In genomic region chr6:17276766-17277165, GRCh38 we compare ENCODE assay signal across 19 cellular contexts. TPM values are rescaled to one million over a fixed set of nuclear protein-coding genes. Genes with fewer than 3 reads are reported as not detected.
DNase-seq lines count a peak whose midpoint lies in the region; ATAC-seq and TF ChIP-seq lines count a peak whose summit lies in the region.
"Had no signal": no experiment of that assay in that cellular context is flagged by ENCODE, and none has a peak within 500 bp of the region (broad histone marks: within the 10 kb centered on the region; RNA-seq: fewer than 3 reads in every experiment).

No MANE protein-coding gene starts in this region.

- H3K36me3 ChIP-seq in GM23248 (ENCODE audit: low read depth) (no peaks in the 10 kb centered on the region), cardiac muscle cell (no peaks in the 10 kb centered on the region), osteoblast (ENCODE audit: insufficient read depth, low read length) (no peaks in the 10 kb centered on the region)
- H3K36me3 ChIP-seq: ovary had no signal

- H3K9ac ChIP-seq in GM23248: no peak overlapping the region
- H3K9ac ChIP-seq: KMS-11 had no signal

- 56 to 65% methylated on average over 3 of the region's 3 CpGs for WGBS in GM23248 (ENCODE audit: low coverage in 1 of 2, low lambda C conversion rate in 2 of 2, missing lambda C conversion rate in 2 of 2), 2 experiments

- TF ChIP-seq CTCF in cardiac muscle cell (IDR thresholded peaks at IDR 0.05; ENCODE audit: low read depth, low read length) (no peak), osteoblast (IDR thresholded peaks at IDR 0.05; ENCODE audit: extremely low read depth, low read depth, low read length) (no peak), glutamatergic neuron (IDR thresholded peaks at IDR 0.05; ENCODE audit: partially characterized antibody, unreplicated experiment) (no peak)

- in situ Hi-C loops in GM23248 (cut with MboI): no loop called here

- peaks cover 41% of the 10 kb centered on the region for H3F3A ChIP-seq in GM23248 (ENCODE audit: insufficient read depth)

- H3K27ac Mint-ChIP-seq in glutamatergic neuron (ENCODE audit: unreplicated experiment): no peak overlapping the region
- H3K27ac Mint-ChIP-seq: activated CD4-positive, alpha-beta T cell treated with anti-CD3 and anti-CD28 coated beads for 36 hours; endodermal cell had no signal

- H3K4me1 ChIP-seq in GM23248 (ENCODE audit: insufficient read depth): peaks cover 35% of the 10 kb centered on the region
- H3K4me1 ChIP-seq in cardiac muscle cell (ENCODE audit: low read depth): peaks cover 38% of the 10 kb centered on the region
- H3K4me1 ChIP-seq in osteoblast (ENCODE audit: insufficient read depth, low read length): peaks cover 24% of the 10 kb centered on the region

- H3K9me3 ChIP-seq in GM23248 (ENCODE audit: low read depth) (no peaks in the 10 kb centered on the region), cardiac muscle cell (ENCODE audit: low read depth) (no peaks in the 10 kb centered on the region), osteoblast (ENCODE audit: low read depth, low read length) (no peaks in the 10 kb centered on the region)
- H3K9me3 ChIP-seq: ovary had no signal

- ATAC-seq in SK-N-SH treated with all-trans-retinoic acid at 6 μM for 48 hours: 0 out of 3 replicates have a peak, but pooled peaks have one; percentile 17
- no peak for ATAC-seq in GM21529 (IDR thresholded peaks at IDR 0.05; ENCODE audit: unreplicated experiment)
- ATAC-seq: activated CD4-positive, alpha-beta T cell treated with anti-CD3 and anti-CD28 coated beads for 36 hours had no signal

- peaks cover 2% of the 10 kb centered on the region for H3K9me3 Mint-ChIP-seq in glutamatergic neuron (ENCODE audit: unreplicated experiment)
- H3K9me3 Mint-ChIP-seq: endodermal cell had no signal

- H3K4me3 Mint-ChIP-seq in glutamatergic neuron (ENCODE audit: unreplicated experiment): no peak overlapping the region
- H3K4me3 Mint-ChIP-seq: activated CD4-positive, alpha-beta T cell treated with anti-CD3 and anti-CD28 coated beads for 36 hours; endodermal cell had no signal

- H3K4me1 Mint-ChIP-seq in glutamatergic neuron (ENCODE audit: low read depth, unreplicated experiment): no peaks in the 10 kb centered on the region
- H3K4me1 Mint-ChIP-seq: endodermal cell had no signal

- H2AFZ ChIP-seq in GM23248 (peak overlapping the region; percentile 55), osteoblast (ENCODE audit: low read length) (no peak overlapping the region)

- H3K4me2 ChIP-seq in GM23248 (ENCODE audit: unreplicated experiment) (peak overlapping the region; percentile 86), osteoblast (ENCODE audit: insufficient read depth, low read length) (peak overlapping the region; percentile 23)
- H3K4me2 ChIP-seq: KMS-11 had no signal

- peak overlapping the region; percentile 83 for H3K27ac ChIP-seq in GM23248
- peak overlapping the region; percentile 99 for H3K27ac ChIP-seq in cardiac muscle cell
- H3K27ac ChIP-seq in osteoblast (ENCODE audit: low read depth, low read length): no peak overlapping the region
- H3K27ac ChIP-seq: KMS-11, ovary had no signal

- no peaks in the 10 kb centered on the region for H3K36me3 Mint-ChIP-seq in glutamatergic neuron (ENCODE audit: unreplicated experiment)

- H3K79me2 ChIP-seq in GM23248 (ENCODE audit: insufficient read depth) (no peaks in the 10 kb centered on the region; the same call in 1 of the 2 replicates), osteoblast (ENCODE audit: insufficient read depth, low read length) (no peaks in the 10 kb centered on the region)

- H3K4me3 ChIP-seq in GM23248 (no peak overlapping the region), cardiac muscle cell (peak overlapping the region; percentile 4), osteoblast (ENCODE audit: insufficient read depth, low read length) (no peak overlapping the region)
- H3K4me3 ChIP-seq: ovary had no signal

- no peaks in the 10 kb centered on the region for H3K9me2 ChIP-seq in GM23248 (ENCODE audit: insufficient read depth)

- H4K20me1 ChIP-seq in GM23248 (ENCODE audit: insufficient read depth) (no peaks in the 10 kb centered on the region), osteoblast (ENCODE audit: insufficient read depth, low read length) (no peaks in the 10 kb centered on the region)

- H3K27me3 Mint-ChIP-seq in glutamatergic neuron (ENCODE audit: unreplicated experiment): peaks cover 7% of the 10 kb centered on the region

- DNase-seq in GM23248: peak; percentile 60
- no peak for DNase-seq in cardiac muscle cell (ENCODE audit: low read depth in 1 of 2, low spot score in 1 of 2)
- peak; percentile 58 for DNase-seq in osteoblast (ENCODE audit: insufficient read length, low spot score, missing footprints)
- DNase-seq in iPS-NIHi11 (ENCODE audit: low spot score): no peak
- DNase-seq in glutamatergic neuron: no peak
- no peak for DNase-seq in NCI-H345 treated with DMSO at 0.1 percent for 48 hours (lab: John Stamatoyannopoulos, UW; ENCODE audit: unreplicated experiment)
- DNase-seq: activated CD4-positive, alpha-beta T cell treated with anti-CD3 and anti-CD28 coated beads for 36 hours; activated gamma-delta T cell; endodermal cell; NCI-H1105; NCI-H69; ovary; small intestine; stimulated activated CD8-positive, alpha-beta memory T cell treated with anti-CD3 and anti-CD28 coated beads, Interleukin-4, amount 100 ng/mL, for 48 hours; substantia nigra had no signal

- H3K27me3 ChIP-seq in GM23248 (replicated peaks; ENCODE audit: insufficient read depth) (no peaks in the 10 kb centered on the region), cardiac muscle cell (no peaks in the 10 kb centered on the region), osteoblast (ENCODE audit: insufficient read depth, low read length) (no peaks in the 10 kb centered on the region)
- H3K27me3 ChIP-seq: ovary had no signal

TF ChIP-seq in SK-N-SH treated with all-trans-retinoic acid at 6 μM for 48 hours, 23 proteins besides CTCF, POLR2A, EP300 and RAD21:
- TF ChIP-seq OSR1 (CRISPR knock-in tag; IDR thresholded peaks at IDR 0.05) (no peak), SNAI2 (CRISPR knock-in tag; IDR thresholded peaks at IDR 0.05) (no peak), ZC3H10 (CRISPR knock-in tag; IDR thresholded peaks at IDR 0.05) (no peak), ZNF70 (CRISPR knock-in tag; IDR thresholded peaks at IDR 0.05) (no peak), TOX (CRISPR knock-in tag; IDR thresholded peaks at IDR 0.05; ENCODE audit: borderline replicate concordance) (no peak), ZFP3 (CRISPR knock-in tag; IDR thresholded peaks at IDR 0.05) (no peak), ZNF565 (CRISPR knock-in tag; conservative IDR thresholded peaks at IDR 0.05; ENCODE audit: low read depth) (no peak), TSHZ2 (CRISPR knock-in tag; IDR thresholded peaks at IDR 0.05) (no peak), CREB5 (CRISPR knock-in tag; IDR thresholded peaks at IDR 0.05; ENCODE audit: low read depth) (no peak), RARB (CRISPR knock-in tag; IDR thresholded peaks at IDR 0.05) (no peak), PPARA (CRISPR knock-in tag; IDR thresholded peaks at IDR 0.05; ENCODE audit: borderline replicate concordance) (no peak)

RNA-seq across cellular contexts. Expression of gene RBM24, which starts 4.4 kb away (rescaled TPM):
- 7.3 and 7.9 TPM in 2 replicates for total RNA-seq in GM23248 (2014; rRNA removed; shearing (Covaris generic))
- polyA plus RNA-seq in GM23248 (2016; fragmentation: Nextera tagmentation; extraction: Ambion mirVana) (3.5 and 4.6 TPM in 2 replicates), cardiac muscle cell (190 and 366 TPM in 2 replicates)
- total RNA-seq in cardiac muscle cell (194 and 316 TPM in 2 replicates), osteoblast (0.59 and 1.4 TPM in 2 replicates), glutamatergic neuron (ENCODE audit: unreplicated experiment) (4.9 TPM)
- total RNA-seq: activated CD4-positive, alpha-beta T cell treated with anti-CD3 and anti-CD28 coated beads for 36 hours; OCI-LY7 had no signal

Comparison
In these comparisons a context has a peak if more than half of its experiments do, and no peak if none do; other contexts are left out.
1. DNase-seq: peak in GM23248 (single experiment) and osteoblast (single experiment); none in cardiac muscle cell (0 of 2), iPS-NIHi11 (single experiment), glutamatergic neuron (single experiment) and NCI-H345 treated with DMSO at 0.1 percent for 48 hours (single experiment).
2. RNA of gene RBM24, which starts 4.4 kb away (total RNA-seq): 194 to 316 TPM in cardiac muscle cell; 7.3 to 7.9 TPM in GM23248, 4.9 TPM in glutamatergic neuron (single experiment) and 0.59 to 1.4 TPM in osteoblast; every median in the first group is over 10 times any median in the second.